In genomic region chrX:42129022-42129421, GRCh38 we compare ENCODE assay signal across 17 cellular contexts.
"Had no signal": no experiment of that assay in that cellular context is flagged by ENCODE, and none has a peak within 500 bp of the region (broad histone marks: within the 10 kb centered on the region; RNA-seq: fewer than 3 reads in every experiment).

No MANE protein-coding gene starts in this region.

- H3K79me2 ChIP-seq: parathyroid adenoma had no signal

- H3K4me1 ChIP-seq: parathyroid adenoma, right lobe of liver, upper lobe of left lung had no signal

- H3K27ac Mint-ChIP-seq: activated naive CD4-positive, alpha-beta T cell treated with anti-CD3 and anti-CD28 coated beads, Interleukin-2, amount 50 U/mL, for 24 hours; endodermal cell had no signal

- H3K27ac ChIP-seq: cardiac muscle cell, epithelial cell of prostate, parathyroid adenoma, right lobe of liver, thoracic aorta, upper lobe of left lung had no signal

- H3K36me3 ChIP-seq: cardiac muscle cell, right lobe of liver, thoracic aorta, upper lobe of left lung had no signal

- H3K9me3 ChIP-seq: right lobe of liver, thoracic aorta, upper lobe of left lung had no signal

- H3K36me3 Mint-ChIP-seq: activated naive CD4-positive, alpha-beta T cell treated with anti-CD3 and anti-CD28 coated beads, Interleukin-2, amount 50 U/mL, for 24 hours had no signal

- H2AFZ ChIP-seq: parathyroid adenoma had no signal

- DNase-seq: activated T-cell treated with anti-CD3 and anti-CD28 coated beads for 4 hours; amygdala; endodermal cell; foreskin fibroblast; mesendoderm; naive thymus-derived CD4-positive, alpha-beta T cell; right lobe of liver; small intestine; stimulated activated CD4-positive, alpha-beta T cell treated with anti-CD3 and anti-CD28 coated beads, Interleukin-15, amount 100 ng/mL, for 24 hours; stimulated activated CD4-positive, alpha-beta T cell treated with anti-CD3 and anti-CD28 coated beads, Interleukin-2, amount 100 ng/mL, for 48 hours; SW 1271; upper lobe of left lung had no signal

- H3K9ac ChIP-seq: parathyroid adenoma had no signal

- H3K27me3 Mint-ChIP-seq: activated naive CD4-positive, alpha-beta T cell treated with anti-CD3 and anti-CD28 coated beads, Interleukin-2, amount 50 U/mL, for 24 hours; naive thymus-derived CD4-positive, alpha-beta T cell had no signal

- H3K4me3 ChIP-seq: cardiac muscle cell, right lobe of liver, thoracic aorta, upper lobe of left lung had no signal

- H3K27me3 ChIP-seq: cardiac muscle cell, right lobe of liver, upper lobe of left lung had no signal

- H3K4me3 Mint-ChIP-seq: activated naive CD4-positive, alpha-beta T cell treated with anti-CD3 and anti-CD28 coated beads, Interleukin-2, amount 50 U/mL, for 24 hours; endodermal cell had no signal

- ATAC-seq: naive thymus-derived CD4-positive, alpha-beta T cell; right lobe of liver had no signal

- FAIRE-seq: small intestine had no signal

- H3K9me3 Mint-ChIP-seq: activated naive CD4-positive, alpha-beta T cell treated with anti-CD3 and anti-CD28 coated beads, Interleukin-2, amount 50 U/mL, for 24 hours had no signal
